Comparison of ENCODE assay signal across 8 cellular contexts in genomic region chr12:31659087-31659942, GRCh38. TPM values are rescaled to one million over a fixed set of nuclear protein-coding genes. Genes with fewer than 3 reads are reported as not detected.
DNase-seq lines count a peak whose midpoint lies in the region; ATAC-seq and TF ChIP-seq lines count a peak whose summit lies in the region.

TSS of gene ETFBKMT (plus strand) at chr12:31659688. CDS start at chr12:31661954, 2,266 bp downstream.

- no peaks in the 10 kb centered on the region for H3K36me3 ChIP-seq in right atrium auricular region
- peaks cover 0 to 21% of the 10 kb centered on the region in 2 donors for H3K36me3 ChIP-seq in psoas muscle (ENCODE audit: insufficient read depth in 1 of 2, low read depth in 1 of 2)
- no peaks in the 10 kb centered on the region for H3K36me3 ChIP-seq in uterus

- H3K4me3 ChIP-seq in right atrium auricular region (peak within 1 kb of the TSS; percentile 56 to 66), psoas muscle (peak within 1 kb of the TSS; percentile 68), uterus (peak within 1 kb of the TSS; percentile 62 to 69)

- peaks cover 6% of the 10 kb centered on the region for H3K36me3 Mint-ChIP-seq in T-helper 1 cell treated with Interleukin-12 subunit alpha and Interleukin-12 subunit beta and Interleukin-4 antibody, amounts not matched to agents 30 μg/mL and 1 μg/mL, for 36 hours (ENCODE audit: low read depth)

- DNase-seq in GM13976 (ENCODE audit: low spot score) = peak; percentile 91
- peak; percentile 93 for DNase-seq in NCI-H146 treated with DMSO at 0.1 percent for 48 hours (lab: John Stamatoyannopoulos, UW; ENCODE audit: unreplicated experiment)
- DNase-seq in anterior cingulate cortex (lab: John Stamatoyannopoulos, UW) = peak; percentile 54 to 99 (median 88)
- DNase-seq in right atrium auricular region (ENCODE audit: low spot score) = peak; percentile 88
- peak; percentile 84 to 91 for DNase-seq in psoas muscle
- DNase-seq in uterus = peak; percentile 87

- 0 to 1% (median 1%) methylated on average over 47 of the region's 47 CpGs for WGBS in psoas muscle, 3 donors

- intact Hi-C loops in psoas muscle (cut with DNase I) = loop anchor here (5.0 to 10.0 kb wide), 3 partner anchors 68 to 655 kb away; partner anchors contain the start of genes AMN1 (in 1 of the 2) and RESF1 (in 1 of the 2)
- intact Hi-C loops in uterus (cut with DNase I; ENCODE audit: low total_unique reads) = no loop called here

- H3K4me3 Mint-ChIP-seq in T-helper 1 cell treated with Interleukin-12 subunit alpha and Interleukin-12 subunit beta and Interleukin-4 antibody, amounts not matched to agents 30 μg/mL and 1 μg/mL, for 36 hours = peak within 1 kb of the TSS; percentile 96

- no peaks in the 10 kb centered on the region for H3K9me3 ChIP-seq in right atrium auricular region
- no peaks in the 10 kb centered on the region for H3K9me3 ChIP-seq in psoas muscle
- H3K9me3 ChIP-seq in uterus = no peaks in the 10 kb centered on the region

- H3K4me1 ChIP-seq in right atrium auricular region = peaks cover 0 to 6% of the 10 kb centered on the region in 2 donors
- peaks cover 4% of the 10 kb centered on the region for H3K4me1 ChIP-seq in psoas muscle
- H3K4me1 ChIP-seq in uterus = no peaks in the 10 kb centered on the region

- H3K4me1 Mint-ChIP-seq in T-helper 1 cell treated with Interleukin-12 subunit alpha and Interleukin-12 subunit beta and Interleukin-4 antibody, amounts not matched to agents 30 μg/mL and 1 μg/mL, for 36 hours (ENCODE audit: low read depth) = peaks cover 21% of the 10 kb centered on the region

- peak in 1 of 2 donors; percentile 58 for TF ChIP-seq POLR2A in uterus (IDR thresholded peaks at IDR 0.05)

- in situ Hi-C loops in GM13976 (cut with MboI; ENCODE audit: low sequenced_read_pairs, unreplicated experiment) = loop anchor here (10.0 to 25.0 kb wide), 3 partner anchors 403 to 1003 kb away; no protein-coding TSS in a partner anchor

- H3K9me3 Mint-ChIP-seq in T-helper 1 cell treated with Interleukin-12 subunit alpha and Interleukin-12 subunit beta and Interleukin-4 antibody, amounts not matched to agents 30 μg/mL and 1 μg/mL, for 36 hours = peaks cover 3% of the 10 kb centered on the region

- TF ChIP-seq CTCF in GM13976 (IDR thresholded peaks at IDR 0.05; ENCODE audit: borderline replicate concordance, control extremely low read depth, extremely low read depth, insufficient read depth, missing control alignments) (peak; percentile 25), right atrium auricular region (IDR thresholded peaks at IDR 0.05) (peak in 1 of 2 donors; percentile 80), psoas muscle (IDR thresholded peaks at IDR 0.05) (peak; percentile 35), uterus (IDR thresholded peaks at IDR 0.05) (peak; percentile 53 to 73 (median 68))

- H3K27me3 Mint-ChIP-seq in T-helper 1 cell treated with Interleukin-12 subunit alpha and Interleukin-12 subunit beta and Interleukin-4 antibody, amounts not matched to agents 30 μg/mL and 1 μg/mL, for 36 hours (ENCODE audit: low read depth) = no peaks in the 10 kb centered on the region

- peak within 1 kb of the TSS; percentile 99 for H3K27ac Mint-ChIP-seq in T-helper 1 cell treated with Interleukin-12 subunit alpha and Interleukin-12 subunit beta and Interleukin-4 antibody, amounts not matched to agents 30 μg/mL and 1 μg/mL, for 36 hours

- H3K27me3 ChIP-seq in right atrium auricular region = no peaks in the 10 kb centered on the region
- H3K27me3 ChIP-seq in psoas muscle (ENCODE audit: insufficient read depth in 3 of 3, low read length in 2 of 3) = no peaks in the 10 kb centered on the region
- H3K27me3 ChIP-seq in uterus = no peaks in the 10 kb centered on the region

- ATAC-seq in HG02870 (IDR thresholded peaks at IDR 0.05; ENCODE audit: unreplicated experiment) (peak; percentile 100), psoas muscle (peak; percentile 94 to 96 (median 94))

- H3K27ac ChIP-seq in right atrium auricular region = peak within 1 kb of the TSS; percentile 89 to 91
- H3K27ac ChIP-seq in psoas muscle = peak within 1 kb of the TSS; percentile 94
- H3K27ac ChIP-seq in uterus = peak within 1 kb of the TSS; percentile 95 to 96

RNA-seq across cellular contexts. Expression of gene ETFBKMT, which starts in this region (rescaled TPM):
- total RNA-seq in right atrium auricular region (1 to 10 TPM; 2.2 to 4.2 TPM), psoas muscle (1 to 10 TPM; 5.0 to 7.3 (median 5.6) TPM), uterus (10 to 100 TPM in 1 of 4 donors, 1 to 10 TPM in 3; 1.3 to 27.6 (median 5.6) TPM)
- 10 to 100 TPM in 1 of 3 donors, 1 to 10 TPM in 2; 2.4 to 10.8 (median 3.6) TPM for polyA plus RNA-seq in psoas muscle

Comparison
In these comparisons a context has a peak if more than half of its experiments do, and no peak if none do; other contexts are left out.
1. Peak in every context shown above with its lines: DNase-seq, ATAC-seq, H3K4me3 ChIP-seq and H3K27ac ChIP-seq.